14 cellular contexts compared by ENCODE assay signal in the genomic region with DNA sequence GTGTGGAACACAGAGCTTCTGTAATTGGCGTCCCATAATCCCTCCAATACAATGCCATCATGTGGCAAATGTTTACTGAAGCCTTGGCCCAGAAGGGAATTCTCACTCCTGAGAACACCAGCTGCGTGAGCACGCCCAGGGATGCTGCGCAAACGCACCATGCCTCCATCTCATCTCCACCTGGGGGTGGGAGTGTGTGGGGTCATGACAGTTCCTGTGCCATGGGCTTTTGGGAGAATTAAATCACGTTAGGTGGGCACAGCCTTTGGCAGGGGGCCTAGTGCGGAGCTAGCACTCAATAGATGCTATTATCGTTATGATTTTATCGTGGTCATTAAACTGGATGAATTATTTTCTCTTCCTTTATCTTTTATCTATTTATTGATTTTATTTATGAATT. TPM values are rescaled to one million over a fixed set of nuclear protein-coding genes. Genes with fewer than 3 reads are reported as not detected.
DNase-seq lines count a peak whose midpoint lies in the region; ATAC-seq, FAIRE-seq and TF ChIP-seq lines count a peak whose summit lies in the region.
"Had no signal": no experiment of that assay in that cellular context is flagged by ENCODE, and none has a peak within 500 bp of the region (broad histone marks: within the 10 kb centered on the region; RNA-seq: fewer than 3 reads in every experiment).

No MANE protein-coding gene starts in this region.

- H4K5ac ChIP-seq in IMR-90 (ENCODE audit: low read depth, low read length) = no peak overlapping the region

- no peak overlapping the region for H3K9ac ChIP-seq in IMR-90 (ENCODE audit: low read depth, low read length)

- H3K4me3 ChIP-seq in IMR-90 (ENCODE audit: insufficient read depth, low read depth, low read length) (no peak overlapping the region), mucosa of descending colon (no peak overlapping the region), upper lobe of right lung (no peak overlapping the region)
- H3K4me3 ChIP-seq: GM23338, SJCRH30 had no signal

- no peak overlapping the region for H2BK5ac ChIP-seq in IMR-90 (ENCODE audit: low read depth, low read length, poor library complexity, severe bottlenecking)

- H3K9me3 ChIP-seq in IMR-90 (ENCODE audit: control insufficient read depth, insufficient read depth, low read length) (no peaks in the 10 kb centered on the region), mucosa of descending colon (no peaks in the 10 kb centered on the region), upper lobe of right lung (no peaks in the 10 kb centered on the region)
- H3K9me3 ChIP-seq: SJCRH30 had no signal

- H2BK15ac ChIP-seq in IMR-90 (ENCODE audit: low read depth, low read length) = no peak overlapping the region

- no peak overlapping the region for H3K18ac ChIP-seq in IMR-90 (ENCODE audit: low read depth, low read length)

- H3K36me3 ChIP-seq in IMR-90 (ENCODE audit: control insufficient read depth, insufficient read depth, low read length) (no peaks in the 10 kb centered on the region), mucosa of descending colon (ENCODE audit: low read depth) (no peaks in the 10 kb centered on the region), upper lobe of right lung (no peaks in the 10 kb centered on the region)
- H3K36me3 ChIP-seq: SJCRH30 had no signal

- H2AFZ ChIP-seq in IMR-90 (replicated peaks; ENCODE audit: low read length, poor library complexity) = no peak overlapping the region
- H2AFZ ChIP-seq: GM23338 had no signal

- intact Hi-C loops in IMR-90 (cut with micrococcal nuclease) (no loop called here), mucosa of descending colon (cut with DNase I, micrococcal nuclease) (no loop called here), upper lobe of right lung (cut with DNase I) (no loop called here)

- H2AK5ac ChIP-seq in IMR-90 (ENCODE audit: low read depth, low read length) = no peak overlapping the region

- H3K14ac ChIP-seq in IMR-90 (replicated peaks; ENCODE audit: low read depth, low read length) = no peak overlapping the region

- no peak for FAIRE-seq in D721Med (lab: Jason Lieb, UNC)

- H3K9me1 ChIP-seq in IMR-90 (ENCODE audit: insufficient read depth, low read length) = no peaks in the 10 kb centered on the region

- BruUV-seq in IMR-90 (replicated peaks; lab: Mats Ljungman, UMichigan) = no TSS peak

- POLR2A ChIA-PET in IMR-90 (lab: Charles Lee; ENCODE audit: unreplicated experiment) = no interaction called here

- ATAC-seq in IMR-90 (ENCODE audit: low read depth) = no peak
- peak; percentile 49 for ATAC-seq in mucosa of descending colon
- ATAC-seq in upper lobe of right lung = no peak
- ATAC-seq: GM23338 had no signal

- H2BK20ac ChIP-seq in IMR-90 (ENCODE audit: low read depth, low read length) = no peak overlapping the region

- TF ChIP-seq POLR2A in IMR-90 (IDR thresholded peaks at IDR 0.05; ENCODE audit: low read depth, low read length) = no peak

- H4K8ac ChIP-seq in IMR-90 (ENCODE audit: low read depth in 2 of 2, low read length in 2 of 2) = no peak overlapping the region

- no peak overlapping the region for H3K56ac ChIP-seq in IMR-90 (ENCODE audit: extremely low read depth, insufficient read depth, low read length)

- H2BK120ac ChIP-seq in IMR-90 (ENCODE audit: low read depth, low read length) = no peak overlapping the region

- no peaks in the 10 kb centered on the region for H4K20me1 ChIP-seq in IMR-90 (ENCODE audit: insufficient read depth, low read length)

- CTCF ChIA-PET in IMR-90 (lab: Yijun Ruan, JAX) = no interaction called here

- no peak overlapping the region for H4K91ac ChIP-seq in IMR-90 (ENCODE audit: insufficient read depth, low read depth, low read length)

- no peaks in the 10 kb centered on the region for H3K79me1 ChIP-seq in IMR-90 (ENCODE audit: low read depth in 1 of 2, low read length in 2 of 2)

- no peak for TF ChIP-seq RAD21 in IMR-90 (IDR thresholded peaks at IDR 0.05; ENCODE audit: low read length)

- peaks cover 35% of the 10 kb centered on the region for H3K27me3 ChIP-seq in IMR-90 (ENCODE audit: control insufficient read depth, insufficient read depth, low read length)
- no peaks in the 10 kb centered on the region for H3K27me3 ChIP-seq in upper lobe of right lung
- H3K27me3 ChIP-seq: SJCRH30 had no signal

- no peak overlapping the region for H3K27ac ChIP-seq in IMR-90 (ENCODE audit: insufficient read depth, low read length)
- no peak overlapping the region for H3K27ac ChIP-seq in upper lobe of right lung
- H3K27ac ChIP-seq: 22Rv1, SJCRH30 had no signal

- in situ Hi-C loops in IMR-90 (cut with MboI; ENCODE audit: low sequenced_read_pairs) = no loop called here

- H3K23ac ChIP-seq in IMR-90 (ENCODE audit: low read depth, low read length) = no peak overlapping the region

- TF ChIP-seq CTCF in IMR-90 (conservative IDR thresholded peaks at IDR 0.05; ENCODE audit: low read depth, low read length) (no peak), mucosa of descending colon (IDR thresholded peaks at IDR 0.05) (no peak), D721Med (IDR thresholded peaks at IDR 0.05; ENCODE audit: insufficient read depth, missing control alignments) (no peak), upper lobe of right lung (IDR thresholded peaks at IDR 0.05) (no peak)

- no CpG with 5 or more reads among the region's 9 CpGs for WGBS in IMR-90 (ENCODE audit: extremely low coverage in 2 of 2, insufficient read length in 1 of 2), 2 experiments

- dilution Hi-C loops in IMR-90 (cut with HindIII; ENCODE audit: low sequenced_read_pairs, unreplicated experiment) = no loop called here

- no peaks in the 10 kb centered on the region for H3K4me1 ChIP-seq in IMR-90 (ENCODE audit: control insufficient read depth, insufficient read depth, low read length)
- H3K4me1 ChIP-seq in mucosa of descending colon (ENCODE audit: low read depth) = peaks cover 14% of the 10 kb centered on the region
- H3K4me1 ChIP-seq in upper lobe of right lung = peaks cover 4% of the 10 kb centered on the region
- H3K4me1 ChIP-seq: SJCRH30 had no signal

- peak; percentile 55 for DNase-seq in DMS153 (lab: John Stamatoyannopoulos, UW)
- DNase-seq in DMS153 treated with DMSO at 0.1 percent for 48 hours (lab: John Stamatoyannopoulos, UW; ENCODE audit: unreplicated experiment) = no peak
- DNase-seq in IMR-90 = no peak
- DNase-seq in NCI-H69 (lab: John Stamatoyannopoulos, UW) = peak; percentile 63
- DNase-seq in mucosa of descending colon = no peak
- no peak for DNase-seq in D721Med (ENCODE audit: insufficient read length, low spot score)
- no peak for DNase-seq in upper lobe of right lung
- DNase-seq in midbrain (lab: John Stamatoyannopoulos, UW) = no peak
- DNase-seq: GF-D8, NCI-H187 treated with DMSO at 0.1 percent for 48 hours, NCI-H226, SJCRH30 had no signal

- H3K4ac ChIP-seq in IMR-90 (ENCODE audit: low read depth, low read length) = no peak overlapping the region

- no peak overlapping the region for H3K4me2 ChIP-seq in IMR-90 (ENCODE audit: low read depth, low read length)
- H3K4me2 ChIP-seq: GM23338 had no signal

- H2AK9ac ChIP-seq in IMR-90 (replicated peaks; ENCODE audit: low read depth, low read length, poor library complexity) = peak overlapping the region; percentile 7

TF ChIP-seq in IMR-90, 13 proteins besides CTCF, POLR2A, EP300 and RAD21:
- no peak for TF ChIP-seq MAFK (IDR thresholded peaks at IDR 0.05; ENCODE audit: low read depth, low read length)
- no peak for TF ChIP-seq MXI1 (IDR thresholded peaks at IDR 0.05; ENCODE audit: borderline replicate concordance, low read depth, low read length)
- no peak for TF ChIP-seq RCOR1 (IDR thresholded peaks at IDR 0.05; ENCODE audit: insufficient replicate concordance, low read length)
- no peak for TF ChIP-seq BHLHE40 (IDR thresholded peaks at IDR 0.05; ENCODE audit: low read depth, low read length)
- no peak for TF ChIP-seq FOS (IDR thresholded peaks at IDR 0.05; ENCODE audit: low read depth, low read length)
- TF ChIP-seq, protein P1, sequence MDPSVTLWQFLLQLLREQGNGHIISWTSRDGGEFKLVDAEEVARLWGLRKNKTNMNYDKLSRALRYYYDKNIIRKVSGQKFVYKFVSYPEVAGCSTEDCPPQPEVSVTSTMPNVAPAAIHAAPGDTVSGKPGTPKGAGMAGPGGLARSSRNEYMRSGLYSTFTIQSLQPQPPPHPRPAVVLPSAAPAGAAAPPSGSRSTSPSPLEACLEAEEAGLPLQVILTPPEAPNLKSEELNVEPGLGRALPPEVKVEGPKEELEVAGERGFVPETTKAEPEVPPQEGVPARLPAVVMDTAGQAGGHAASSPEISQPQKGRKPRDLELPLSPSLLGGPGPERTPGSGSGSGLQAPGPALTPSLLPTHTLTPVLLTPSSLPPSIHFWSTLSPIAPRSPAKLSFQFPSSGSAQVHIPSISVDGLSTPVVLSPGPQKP (IDR thresholded peaks at IDR 0.05; ENCODE audit: borderline replicate concordance, low read depth, low read length) = no peak
- no peak for TF ChIP-seq USF2 (IDR thresholded peaks at IDR 0.05; ENCODE audit: low read depth, low read length)
- no peak for TF ChIP-seq NFE2L2 (IDR thresholded peaks at IDR 0.05; ENCODE audit: low read depth, low read length)
- TF ChIP-seq MAZ (IDR thresholded peaks at IDR 0.05; ENCODE audit: borderline replicate concordance, low read depth, low read length) = no peak
- TF ChIP-seq SMC3 (IDR thresholded peaks at IDR 0.05; ENCODE audit: low read depth, low read length) = no peak
- no peak for TF ChIP-seq RFX5 (IDR thresholded peaks at IDR 0.05; ENCODE audit: low read depth, low read length)

RNA-seq across cellular contexts. Expression of gene WDFY4, which starts 15.8 kb away (rescaled TPM):
- not detected in 2 replicates for total RNA-seq in IMR-90 (2012; rRNA removed)
- not detected in 2 replicates for polyA plus RNA-seq in IMR-90 (2012; rRNA removed)
- polyA plus RNA-seq in IMR-90 (2012; cell fraction: cytosol; rRNA removed) = not detected in 2 replicates
- not detected in 2 replicates for polyA plus RNA-seq in IMR-90 (2012; cell fraction: nucleus; rRNA removed; ENCODE audit: low replicate concordance)
- total RNA-seq in mucosa of descending colon = 1 to 10 TPM; 2.1 to 3.3 (median 2.2) TPM
- 26.5 TPM for total RNA-seq in upper lobe of right lung
- total RNA-seq: SJCRH30 had no signal
- polyA plus RNA-seq: GM23338 had no signal

Comparison
In these comparisons a context has a peak if more than half of its experiments do, and no peak if none do; other contexts are left out.
1. DNase-seq: peak in DMS153 (single experiment) and NCI-H69 (single experiment); none in DMS153 treated with DMSO at 0.1 percent for 48 hours (single experiment), IMR-90 (single experiment), mucosa of descending colon (0 of 3), D721Med (single experiment), upper lobe of right lung (single experiment) and midbrain (single experiment).